Comparison of ENCODE assay signal across 1 cellular context in genomic region chr6:33812669-33813068, GRCh38.
TF ChIP-seq lines count a peak whose summit lies in the region.

No MANE protein-coding gene starts in this region.

TF ChIP-seq in HepG2, 621 proteins besides CTCF, POLR2A, EP300 and RAD21 (continued from another document and continues in another):
- peak; percentile 94 for TF ChIP-seq ZBED4 (CRISPR knock-in tag; IDR thresholded peaks at IDR 0.05; ENCODE audit: borderline replicate concordance)
- peak; percentile 75; the same call in 1 of the 2 replicates for TF ChIP-seq ZNF230 (CRISPR knock-in tag; IDR thresholded peaks at IDR 0.05)
- 0 out of 2 replicates have a peak, but pooled peaks have one; percentile 47 for TF ChIP-seq NFATC3 (CRISPR knock-in tag; IDR thresholded peaks at IDR 0.05)
- peak; percentile 98 for TF ChIP-seq HOXA5 (CRISPR knock-in tag; IDR thresholded peaks at IDR 0.05)
- TF ChIP-seq IRX3 (CRISPR knock-in tag; IDR thresholded peaks at IDR 0.05; ENCODE audit: borderline replicate concordance, low read depth), result no peak
- TF ChIP-seq CEBPZ (IDR thresholded peaks at IDR 0.05; ENCODE audit: low read length), result no peak
- TF ChIP-seq ZNF652 (CRISPR knock-in tag; IDR thresholded peaks at IDR 0.05; ENCODE audit: borderline replicate concordance, low read depth), result peak; percentile 58; the same call in 1 of the 2 replicates
- peak; percentile 95 for TF ChIP-seq ZNF792 (CRISPR knock-in tag; IDR thresholded peaks at IDR 0.05)
- TF ChIP-seq ZNF30 (CRISPR knock-in tag; IDR thresholded peaks at IDR 0.05), result no peak
- peak; percentile 58; the same call in 1 of the 2 replicates for TF ChIP-seq MXD1 (CRISPR knock-in tag; IDR thresholded peaks at IDR 0.05)
- no peak for TF ChIP-seq RELA (CRISPR knock-in tag; IDR thresholded peaks at IDR 0.05)
- TF ChIP-seq ZNF709 (CRISPR knock-in tag; IDR thresholded peaks at IDR 0.05), result peak; percentile 76; the same call in 1 of the 2 replicates
- TF ChIP-seq ZNF44 (CRISPR knock-in tag; IDR thresholded peaks at IDR 0.05), result no peak
- peak; percentile 73 for TF ChIP-seq GATAD1 (CRISPR knock-in tag; IDR thresholded peaks at IDR 0.05)
- TF ChIP-seq ZNF616 (CRISPR knock-in tag; IDR thresholded peaks at IDR 0.05; ENCODE audit: low read depth), result no peak
- no peak for TF ChIP-seq ZNF10 (CRISPR knock-in tag; IDR thresholded peaks at IDR 0.05; ENCODE audit: borderline replicate concordance, low read depth)
- TF ChIP-seq ZNF687 (CRISPR knock-in tag; IDR thresholded peaks at IDR 0.05), result peak; percentile 56
- peak; percentile 88; the same call in 1 of the 2 replicates for TF ChIP-seq ZNF879 (CRISPR knock-in tag; IDR thresholded peaks at IDR 0.05)
- TF ChIP-seq ZBTB25 (CRISPR knock-in tag; IDR thresholded peaks at IDR 0.05), result peak; percentile 86; the same call in 1 of the 2 replicates
- no peak for TF ChIP-seq MZF1 (CRISPR knock-in tag; IDR thresholded peaks at IDR 0.05; ENCODE audit: borderline replicate concordance)
- TF ChIP-seq ZNF660 (CRISPR knock-in tag; IDR thresholded peaks at IDR 0.05; ENCODE audit: borderline replicate concordance, low read depth), result no peak
- no peak for TF ChIP-seq GFI1 (CRISPR knock-in tag; IDR thresholded peaks at IDR 0.05; ENCODE audit: borderline replicate concordance)
- TF ChIP-seq ZSCAN20 (CRISPR knock-in tag; IDR thresholded peaks at IDR 0.05; ENCODE audit: borderline replicate concordance), result peak; percentile 87
- TF ChIP-seq GATA4 (IDR thresholded peaks at IDR 0.05; ENCODE audit: borderline replicate concordance, low read depth), result no peak
- peak; percentile 33; the same call in 1 of the 2 replicates for TF ChIP-seq SIX1 (CRISPR knock-in tag; IDR thresholded peaks at IDR 0.05; ENCODE audit: borderline replicate concordance)
- TF ChIP-seq PLSCR1 (CRISPR knock-in tag; IDR thresholded peaks at IDR 0.05; ENCODE audit: borderline replicate concordance), result no peak
- TF ChIP-seq MTF1 (CRISPR knock-in tag; IDR thresholded peaks at IDR 0.05), result peak; percentile 89
- no peak for TF ChIP-seq ZFP82 (CRISPR knock-in tag; IDR thresholded peaks at IDR 0.05; ENCODE audit: borderline replicate concordance)
- TF ChIP-seq ZNF589 (CRISPR knock-in tag; conservative IDR thresholded peaks at IDR 0.05), result peak; percentile 71; the same call in 1 of the 2 replicates
- peak; percentile 82 for TF ChIP-seq ZBTB10 (CRISPR knock-in tag; IDR thresholded peaks at IDR 0.05; ENCODE audit: borderline replicate concordance)
- peak; percentile 40; the same call in 1 of the 2 replicates for TF ChIP-seq NFYB (CRISPR knock-in tag; IDR thresholded peaks at IDR 0.05)
- TF ChIP-seq SAFB2 (CRISPR knock-in tag; IDR thresholded peaks at IDR 0.05; ENCODE audit: borderline replicate concordance, low read depth), result no peak
- TF ChIP-seq CCAR2 (optimal IDR thresholded peaks at IDR 0.05; ENCODE audit: low read depth, low read length), result no peak
- no peak for TF ChIP-seq LCORL (IDR thresholded peaks at IDR 0.05)
- TF ChIP-seq LCORL (CRISPR knock-in tag; IDR thresholded peaks at IDR 0.05), result no peak
- TF ChIP-seq HNF1B (CRISPR knock-in tag; IDR thresholded peaks at IDR 0.05), result 0 out of 2 replicates have a peak, but pooled peaks have one; percentile 43
- no peak for TF ChIP-seq RFX1 (IDR thresholded peaks at IDR 0.05)
- peak; percentile 75; the same call in 1 of the 2 replicates for TF ChIP-seq REPIN1 (CRISPR knock-in tag; IDR thresholded peaks at IDR 0.05; ENCODE audit: borderline replicate concordance, low read depth)
- peak; percentile 70; the same call in 1 of the 2 replicates for TF ChIP-seq ARNTL (CRISPR knock-in tag; IDR thresholded peaks at IDR 0.05)
- TF ChIP-seq HMGA1 (CRISPR knock-in tag; conservative IDR thresholded peaks at IDR 0.05), result no peak
- peak; percentile 88 for TF ChIP-seq ZFP90 (CRISPR knock-in tag; IDR thresholded peaks at IDR 0.05; ENCODE audit: borderline replicate concordance)
- TF ChIP-seq ZFP1 (CRISPR knock-in tag; IDR thresholded peaks at IDR 0.05), result 0 out of 2 replicates have a peak, but pooled peaks have one; percentile 29
- TF ChIP-seq ZNF558 (CRISPR knock-in tag; IDR thresholded peaks at IDR 0.05; ENCODE audit: borderline replicate concordance), result peak; percentile 83; the same call in 1 of the 2 replicates
- no peak for TF ChIP-seq U2AF1 (optimal IDR thresholded peaks at IDR 0.05; ENCODE audit: low read depth, low read length)
